23 cellular contexts compared by ENCODE assay signal in genomic region chr3:31307131-31307785, GRCh38.
"Had no signal": no experiment of that assay in that cellular context is flagged by ENCODE, and none has a peak within 500 bp of the region (broad histone marks: within the 10 kb centered on the region; RNA-seq: fewer than 3 reads in every experiment).

No MANE protein-coding gene starts in this region.

- H3K4me3 Mint-ChIP-seq: brain; dendritic cell treated with granulocyte-macrophage colony-stimulating factor and Interleukin-4, amounts not matched to agents 40 ng/mL and 50 ng/mL, for 4 days; naive B cell; neural crest cell had no signal

- DNase-seq: activated CD4-positive, alpha-beta T cell treated with anti-CD3 and anti-CD28 coated beads for 1 hour; activated CD8-positive, alpha-beta memory T cell treated with anti-CD3 and anti-CD28 coated beads for 24 hours; activated CD8-positive, alpha-beta memory T cell treated with anti-CD3 and anti-CD28 coated beads, Interleukin-2, amount 50 U/mL, for 48 hours; activated effector memory CD4-positive, alpha-beta T cell treated with anti-CD3 and anti-CD28 coated beads, Interleukin-2, amount 50 U/mL, for 16 hours; activated naive CD4-positive, alpha-beta T cell treated with anti-CD3 and anti-CD28 coated beads, Interleukin-2, amount 50 U/mL, for 16 hours; activated T-cell treated with anti-CD3 and anti-CD28 coated beads, Interleukin-2, amount 50 U/mL, for 48 hours; effector memory CD4-positive, alpha-beta T cell; foreskin keratinocyte; hippocampal formation; mucosa of descending colon; naive B cell; right lobe of liver; stimulated activated CD4-positive, alpha-beta T cell treated with anti-CD3 and anti-CD28 coated beads, Interleukin-4, amount 100 ng/mL, for 1 hour; stomach; SW 1271; upper lobe of right lung; WERI-Rb-1 had no signal

- H3K9me3 ChIP-seq: mucosa of descending colon, prostate gland, right lobe of liver, stomach, thoracic aorta, upper lobe of right lung had no signal

- H3K27ac Mint-ChIP-seq: dendritic cell treated with granulocyte-macrophage colony-stimulating factor and Interleukin-4, amounts not matched to agents 40 ng/mL and 50 ng/mL, for 4 days; naive B cell had no signal

- H3K27me3 ChIP-seq: foreskin keratinocyte, right lobe of liver, stomach, upper lobe of right lung had no signal

- H3K36me3 ChIP-seq: prostate gland, right lobe of liver, stomach, thoracic aorta, upper lobe of right lung, WERI-Rb-1 had no signal

- H3K27ac ChIP-seq: foreskin keratinocyte, prostate gland, right lobe of liver, stomach, thoracic aorta, upper lobe of right lung, WERI-Rb-1 had no signal

- H3K36me3 Mint-ChIP-seq: brain had no signal

- H3K4me1 Mint-ChIP-seq: naive B cell had no signal

- H3K4me1 ChIP-seq: prostate gland, right lobe of liver, upper lobe of right lung had no signal

- H3K27me3 Mint-ChIP-seq: dendritic cell treated with granulocyte-macrophage colony-stimulating factor and Interleukin-4, amounts not matched to agents 40 ng/mL and 50 ng/mL, for 4 days had no signal

- H3K9me3 Mint-ChIP-seq: dendritic cell treated with granulocyte-macrophage colony-stimulating factor and Interleukin-4, amounts not matched to agents 40 ng/mL and 50 ng/mL, for 4 days had no signal

- ATAC-seq: foreskin keratinocyte, mucosa of descending colon, right lobe of liver, upper lobe of right lung had no signal

- H3K4me3 ChIP-seq: mucosa of descending colon, prostate gland, right lobe of liver, smooth muscle cell, stomach, thoracic aorta, upper lobe of right lung had no signal
